Comparison of ENCODE assay signal across 20 cellular contexts in the genomic region with DNA sequence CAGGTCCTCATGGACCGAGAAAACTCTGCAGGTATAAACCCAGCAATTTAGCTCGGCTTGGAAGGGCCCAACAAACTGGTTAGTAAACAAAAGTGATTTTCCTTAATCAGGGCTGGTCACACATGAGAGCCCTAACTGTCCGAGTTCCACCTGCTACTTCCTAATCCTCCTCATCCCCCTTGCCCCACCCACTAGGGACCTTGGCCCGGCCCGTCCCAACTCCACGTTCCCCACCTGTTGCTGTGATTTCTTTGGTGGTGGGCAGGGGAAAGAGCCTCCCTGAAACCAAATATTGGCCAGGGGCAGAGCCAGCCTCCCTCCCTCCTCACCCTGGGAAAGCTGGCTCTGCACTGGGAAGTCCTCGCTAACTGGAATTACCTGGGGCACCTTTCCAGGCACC.
DNase-seq lines count a peak whose midpoint lies in the region; ATAC-seq, FAIRE-seq and TF ChIP-seq lines count a peak whose summit lies in the region.
"Had no signal": no experiment of that assay in that cellular context is flagged by ENCODE, and none has a peak within 500 bp of the region (broad histone marks: within the 10 kb centered on the region; RNA-seq: fewer than 3 reads in every experiment).

No MANE protein-coding gene starts in this region.

- no peak for TF ChIP-seq EP300 in transverse colon (IDR thresholded peaks at IDR 0.05; ENCODE audit: low read depth)

- no peak for ATAC-seq in GM21825 (IDR thresholded peaks at IDR 0.05; ENCODE audit: unreplicated experiment)
- ATAC-seq: HepG2 had no signal

- in situ Hi-C loops in transverse colon (cut with MboI; ENCODE audit: low pct_ligation_motif_present in 1 of 4, low pct_unique_long_range_greater_than_20kb in 1 of 4, low sequenced_read_pairs in 3 of 4), result no loop called here

- TF ChIP-seq POLR2A in transverse colon (IDR thresholded peaks at IDR 0.05), result no peak

- H3K9me3 ChIP-seq in colonic mucosa (no peaks in the 10 kb centered on the region), transverse colon (no peaks in the 10 kb centered on the region), kidney (ENCODE audit: control insufficient read depth in 1 of 2, low read length in 2 of 2) (no peaks in the 10 kb centered on the region)

- no peak for FAIRE-seq in kidney (lab: Jason Lieb, UNC)
- FAIRE-seq: G401.6, GM12891, HepG2 had no signal

- H3K27ac ChIP-seq in colonic mucosa (peak overlapping the region; percentile 12), transverse colon (peak overlapping the region in 2 of 4 donors; percentile 35 to 51), kidney (ENCODE audit: low read depth in 2 of 2, low read length in 2 of 2) (no peak overlapping the region)

- H3K36me3 ChIP-seq in colonic mucosa (no peaks in the 10 kb centered on the region), transverse colon (no peaks in the 10 kb centered on the region), kidney (ENCODE audit: control insufficient read depth in 1 of 2, insufficient read depth in 2 of 2, low read length in 2 of 2) (no peaks in the 10 kb centered on the region)

- H3K4me3 ChIP-seq in colonic mucosa (no peak overlapping the region), transverse colon (no peak overlapping the region), kidney (ENCODE audit: low read length in 2 of 2) (no peak overlapping the region)

- peak; percentile 4 for DNase-seq in ELF-1 (ENCODE audit: low read depth, low spot score)
- DNase-seq in NCI-H82 (lab: John Stamatoyannopoulos, UW), result peak; percentile 59
- DNase-seq in colonic mucosa, result peak; percentile 75
- DNase-seq in transverse colon, result peak; percentile 53
- DNase-seq in SW480 (ENCODE audit: low spot score), result no peak
- no peak for DNase-seq in kidney
- DNase-seq: C1 segment of cervical spinal cord; CD4-positive, CD25-positive, alpha-beta regulatory T cell; CD8-positive, alpha-beta memory T cell; COR-L47; DMS 273 treated with DMSO at 0.1 percent for 48 hours; DMS53; DND-41; EL; GOT3; H9 had no signal

- TF ChIP-seq CTCF in colonic mucosa (IDR thresholded peaks at IDR 0.05) (no peak), transverse colon (IDR thresholded peaks at IDR 0.05) (no peak), kidney (IDR thresholded peaks at IDR 0.05; ENCODE audit: borderline replicate concordance, extremely low read depth, insufficient read depth) (no peak)

- H3K9ac ChIP-seq in colonic mucosa (ENCODE audit: low read depth in 2 of 2, low read length in 2 of 2) (no peak overlapping the region), kidney (ENCODE audit: low read length in 2 of 2) (no peak overlapping the region)

- 39 to 40% methylated on average over 3 to 7 of the region's 7 CpGs for WGBS in transverse colon (ENCODE audit: low coverage in 1 of 2), 2 donors

- no peaks in the 10 kb centered on the region for H3K4me1 ChIP-seq in colonic mucosa
- peaks cover 0 to 33% (median 16%) of the 10 kb centered on the region in 4 donors for H3K4me1 ChIP-seq in transverse colon
- no peaks in the 10 kb centered on the region for H3K4me1 ChIP-seq in kidney (ENCODE audit: control insufficient read depth in 1 of 2, insufficient read depth in 1 of 2, low read depth in 1 of 2, low read length in 2 of 2)

- intact Hi-C loops in colonic mucosa (cut with DNase I), result no loop called here
- intact Hi-C loops in transverse colon (cut with DNase I; ENCODE audit: low total_unique reads), result no loop called here
- intact Hi-C loops in kidney (cut with DNase I), result no loop called here

- H3K27me3 ChIP-seq in colonic mucosa (no peaks in the 10 kb centered on the region), transverse colon (no peaks in the 10 kb centered on the region)

Comparison
In these comparisons a context has a peak if more than half of its experiments do, and no peak if none do; other contexts are left out.
1. DNase-seq: peak in ELF-1 (single experiment), NCI-H82 (single experiment), colonic mucosa (single experiment) and transverse colon (single experiment); none in SW480 (single experiment) and kidney (single experiment).